In the genomic region with DNA sequence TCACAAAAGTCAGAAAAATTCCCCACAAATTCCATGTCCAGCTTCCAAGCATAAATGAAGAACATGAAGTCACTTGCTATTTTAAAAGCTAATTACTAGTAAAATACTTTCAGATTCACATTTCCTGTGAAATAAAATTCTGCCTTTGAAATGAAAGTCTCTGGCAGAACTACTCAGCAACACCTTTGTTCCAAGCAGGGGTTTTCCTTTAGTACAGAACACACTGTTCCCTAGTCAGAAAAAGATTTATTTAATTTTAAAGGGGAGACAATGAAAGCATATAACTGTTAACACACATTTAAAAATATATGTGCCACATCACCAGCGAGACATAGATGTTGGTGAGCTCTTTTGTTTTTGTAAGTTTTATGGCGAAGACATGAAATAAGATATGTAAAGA, we compare ENCODE assay signal across 28 cellular contexts. TPM values are rescaled to one million over a fixed set of nuclear protein-coding genes. Genes with fewer than 3 reads are reported as not detected.
DNase-seq lines count a peak whose midpoint lies in the region; ATAC-seq and TF ChIP-seq lines count a peak whose summit lies in the region.
"Had no signal": no experiment of that assay in that cellular context is flagged by ENCODE, and none has a peak within 500 bp of the region (broad histone marks: within the 10 kb centered on the region; RNA-seq: fewer than 3 reads in every experiment).

No MANE protein-coding gene starts in this region.

- ATAC-seq in heart left ventricle, result peak in 2 of 4 donors; percentile 69 to 86
- ATAC-seq in left cardiac atrium, result no peak
- ATAC-seq in gastroesophageal sphincter, result peak; percentile 63
- no peak for ATAC-seq in HG03025 (IDR thresholded peaks at IDR 0.05; ENCODE audit: low FRiP score, unreplicated experiment)
- no peak for ATAC-seq in aorta (ENCODE audit: low FRiP score)
- ATAC-seq: GM12878 had no signal

- H3K27me3 ChIP-seq in heart left ventricle (no peaks in the 10 kb centered on the region), gastroesophageal sphincter (no peaks in the 10 kb centered on the region), aorta (ENCODE audit: control insufficient read depth in 1 of 2, insufficient read depth in 2 of 2, low read length in 1 of 2) (no peaks in the 10 kb centered on the region)

- no peak overlapping the region for H3K4me3 ChIP-seq in heart left ventricle
- H3K4me3 ChIP-seq in gastroesophageal sphincter, result no peak overlapping the region
- no peak overlapping the region for H3K4me3 ChIP-seq in aorta (ENCODE audit: low read length in 2 of 2)
- H3K4me3 ChIP-seq: GM12878, HAP-1 had no signal

- WGBS in heart left ventricle, 4 donors, result 78 to 84% (median 79%) methylated on average over 2 of the region's 2 CpGs
- 64 to 69% methylated on average over 2 of the region's 2 CpGs for WGBS in gastroesophageal sphincter (ENCODE audit: low coverage in 1 of 2), 2 donors
- 40 to 45% methylated on average over 2 of the region's 2 CpGs for WGBS in aorta, 2 donors

- H3K36me3 ChIP-seq in heart left ventricle (no peaks in the 10 kb centered on the region), gastroesophageal sphincter (no peaks in the 10 kb centered on the region), aorta (ENCODE audit: control insufficient read depth in 1 of 2, insufficient read depth in 2 of 2, low read length in 1 of 2) (no peaks in the 10 kb centered on the region)
- H3K36me3 ChIP-seq: BE2C, HAP-1 had no signal

- H3K27ac Mint-ChIP-seq in glutamatergic neuron (ENCODE audit: unreplicated experiment), result no peak overlapping the region
- H3K27ac Mint-ChIP-seq: CD14-positive monocyte; CD8-positive, alpha-beta memory T cell; HFFc6 had no signal

- no peak for TF ChIP-seq POLR2A in heart left ventricle (IDR thresholded peaks at IDR 0.05)
- TF ChIP-seq POLR2A in gastroesophageal sphincter (IDR thresholded peaks at IDR 0.05), result no peak

- H3K27me3 Mint-ChIP-seq in glutamatergic neuron (ENCODE audit: unreplicated experiment), result no peaks in the 10 kb centered on the region

- H3K27ac ChIP-seq in heart left ventricle (peak overlapping the region; percentile 11 to 78 (median 65)), caudate nucleus (ENCODE audit: low read depth, low read length) (peak overlapping the region; percentile 53), gastroesophageal sphincter (peak overlapping the region; percentile 67 to 76 (median 68)), temporal lobe (ENCODE audit: low read depth, low read length) (peak overlapping the region; percentile 77), aorta (ENCODE audit: low read depth in 1 of 2, low read length in 2 of 2) (no peak overlapping the region)

- no peak for TF ChIP-seq EP300 in gastroesophageal sphincter (IDR thresholded peaks at IDR 0.05)

- intact Hi-C loops in heart left ventricle (cut with DNase I), result no loop called here
- intact Hi-C loops in left cardiac atrium (cut with DNase I), result no loop called here
- intact Hi-C loops in aorta (cut with DNase I), result no loop called here

- H3K9me3 ChIP-seq in heart left ventricle, result no peaks in the 10 kb centered on the region
- no peaks in the 10 kb centered on the region for H3K9me3 ChIP-seq in gastroesophageal sphincter
- H3K9me3 ChIP-seq in aorta (ENCODE audit: control insufficient read depth, low read length), result no peaks in the 10 kb centered on the region
- H3K9me3 ChIP-seq: BE2C, HAP-1 had no signal

- no peaks in the 10 kb centered on the region for H3K4me1 Mint-ChIP-seq in glutamatergic neuron (ENCODE audit: low read depth, unreplicated experiment)
- H3K4me1 Mint-ChIP-seq: CD8-positive, alpha-beta memory T cell had no signal

- TF ChIP-seq CTCF in heart left ventricle (IDR thresholded peaks at IDR 0.05) (no peak), gastroesophageal sphincter (IDR thresholded peaks at IDR 0.05) (no peak), glutamatergic neuron (IDR thresholded peaks at IDR 0.05; ENCODE audit: partially characterized antibody, unreplicated experiment) (no peak)

- DNase-seq in heart left ventricle (no peak), left cardiac atrium (no peak), caudate nucleus (lab: John Stamatoyannopoulos, UW) (no peak), aorta (no peak), glutamatergic neuron (no peak)
- DNase-seq: 8988T; ACHN; BE2C; CD8-positive, alpha-beta memory T cell; DMS 273 treated with DMSO at 0.1 percent for 48 hours; DMS79; EL; GDM1; GOT3; HFFc6; IMR-90; KG1; MM.1S; NCI-H2029; NCI-H446; NCI-H524 treated with DMSO at 0.1 percent for 48 hours; NCI-H774 had no signal

- no peak overlapping the region for H3K4me3 Mint-ChIP-seq in glutamatergic neuron (ENCODE audit: unreplicated experiment)
- H3K4me3 Mint-ChIP-seq: CD14-positive monocyte; CD8-positive, alpha-beta memory T cell; HFFc6 had no signal

- H3K4me1 ChIP-seq in heart left ventricle (peaks cover 0 to 4% (median 0%) of the 10 kb centered on the region in 12 donors), gastroesophageal sphincter (peaks cover 0 to 17% (median 0%) of the 10 kb centered on the region in 3 donors), aorta (ENCODE audit: control insufficient read depth in 1 of 2, insufficient read depth in 2 of 2, low read length in 2 of 2) (no peaks in the 10 kb centered on the region)
- H3K4me1 ChIP-seq: BE2C, HAP-1 had no signal

- peaks cover 2% of the 10 kb centered on the region for H3K9me3 Mint-ChIP-seq in glutamatergic neuron (ENCODE audit: unreplicated experiment)
- H3K9me3 Mint-ChIP-seq: HFFc6 had no signal

- no peaks in the 10 kb centered on the region for H3K36me3 Mint-ChIP-seq in glutamatergic neuron (ENCODE audit: unreplicated experiment)
- H3K36me3 Mint-ChIP-seq: CD14-positive monocyte; CD8-positive, alpha-beta memory T cell had no signal

RNA-seq across cellular contexts. Expression of a gene that starts 26.4 kb away (rescaled TPM):
- total RNA-seq in heart left ventricle (10 to 100 TPM; 14.2 to 34.8 (median 24.3) TPM), left cardiac atrium (10 to 100 TPM; 21.4 to 23.9 TPM), gastroesophageal sphincter (10 to 100 TPM; 21.1 to 33.5 (median 26.6) TPM), temporal lobe (158 TPM), aorta (10 to 100 TPM; 30.8 to 34.5 TPM), glutamatergic neuron (ENCODE audit: unreplicated experiment) (51.2 TPM)
- polyA plus RNA-seq in heart left ventricle (10 to 100 TPM in 1 of 2 donors, 1 to 10 TPM in 1; 3.9 to 14.5 TPM), aorta (10 to 100 TPM; 32.3 to 41.7 TPM)

Comparison
In these comparisons a context has a peak if more than half of its experiments do, and no peak if none do; other contexts are left out.
1. H3K27ac ChIP-seq: peak in heart left ventricle (12 of 12), caudate nucleus (single experiment), gastroesophageal sphincter (4 of 4) and temporal lobe (single experiment); none in aorta (0 of 2).